Comparison of ENCODE assay signal across 13 cellular contexts in the genomic region with DNA sequence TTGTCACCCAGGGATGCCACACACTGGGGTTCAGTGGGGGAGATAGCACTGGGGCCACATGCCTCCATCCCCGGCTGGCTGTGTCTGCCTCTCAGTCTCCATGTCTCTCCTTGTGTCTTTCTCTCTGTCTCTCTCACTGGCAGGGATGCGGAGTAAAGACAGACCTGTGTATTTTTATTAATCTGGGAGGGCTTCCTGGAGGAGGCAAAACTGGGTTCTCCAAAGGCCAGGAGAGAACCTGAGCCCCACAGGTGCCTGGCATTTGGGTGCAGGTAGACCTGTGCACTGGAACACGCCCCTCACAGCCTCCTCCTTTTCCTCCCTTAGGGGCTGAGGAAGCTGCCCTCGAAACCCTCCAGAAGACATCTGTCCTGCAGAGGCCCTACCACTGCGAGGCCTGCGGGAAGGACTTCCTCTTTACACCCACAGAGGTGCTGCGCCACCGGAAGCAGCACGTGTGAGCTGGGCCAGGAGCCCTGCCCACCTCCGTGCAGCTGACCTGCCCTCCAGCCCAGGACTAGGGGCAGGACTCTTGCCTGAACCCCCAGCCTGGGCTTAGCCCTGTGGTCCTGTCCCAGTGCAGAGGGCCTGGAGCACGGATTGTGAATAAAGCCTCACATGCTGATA. TPM values are rescaled to one million over a fixed set of nuclear protein-coding genes. Genes with fewer than 3 reads are reported as not detected.
A peak's percentile ranks its signal among the peaks of the same experiment; 100 is the strongest.
DNase-seq lines count a peak whose midpoint lies in the region; ATAC-seq, FAIRE-seq and TF ChIP-seq lines count a peak whose summit lies in the region.
"Had no signal": no experiment of that assay in that cellular context is flagged by ENCODE, and none has a peak within 500 bp of the region (broad histone marks: within the 10 kb centered on the region; RNA-seq: fewer than 3 reads in every experiment).

No MANE protein-coding gene starts in this region.

- no peak for TF ChIP-seq CTCF in liver (IDR thresholded peaks at IDR 0.05; ENCODE audit: low read depth, low read length, missing input control)
- no peak for TF ChIP-seq CTCF in type B pancreatic cell (conservative IDR thresholded peaks at IDR 0.05)

- no peak overlapping the region for H3K9ac ChIP-seq in liver (ENCODE audit: low read depth in 1 of 2, low read length in 2 of 2)

- H3K9me3 Mint-ChIP-seq in T-helper 2 cell treated with Interferon-gamma antibody and Interleukin-4, amounts not matched to agents 5 μg/mL and 100 μg/mL, for 36 hours = no peaks in the 10 kb centered on the region
- H3K9me3 Mint-ChIP-seq in type B pancreatic cell = no peaks in the 10 kb centered on the region

- no peaks in the 10 kb centered on the region for H3K27me3 Mint-ChIP-seq in T-helper 2 cell treated with Interferon-gamma antibody and Interleukin-4, amounts not matched to agents 5 μg/mL and 100 μg/mL, for 36 hours (ENCODE audit: low read depth)
- H3K27me3 Mint-ChIP-seq in type B pancreatic cell = no peaks in the 10 kb centered on the region

- H3K4me3 Mint-ChIP-seq in T-helper 2 cell treated with Interferon-gamma antibody and Interleukin-4, amounts not matched to agents 5 μg/mL and 100 μg/mL, for 36 hours = no peak overlapping the region
- no peak overlapping the region for H3K4me3 Mint-ChIP-seq in type B pancreatic cell

- H3K36me3 Mint-ChIP-seq in T-helper 2 cell treated with Interferon-gamma antibody and Interleukin-4, amounts not matched to agents 5 μg/mL and 100 μg/mL, for 36 hours (ENCODE audit: low read depth) = peaks cover 14% of the 10 kb centered on the region
- peaks cover 8% of the 10 kb centered on the region for H3K36me3 Mint-ChIP-seq in type B pancreatic cell

- H3K9me3 ChIP-seq in right cardiac atrium (ENCODE audit: control insufficient read depth, low read length) (no peaks in the 10 kb centered on the region), liver (ENCODE audit: control insufficient read depth in 4 of 4, low read length in 3 of 4) (no peaks in the 10 kb centered on the region)
- H3K9me3 ChIP-seq: gastrocnemius medialis had no signal

- peaks cover 10 to 39% (median 14%) of the 10 kb centered on the region in 4 donors for H3K36me3 ChIP-seq in liver (ENCODE audit: control insufficient read depth in 4 of 4, insufficient read depth in 3 of 4, low read depth in 1 of 4, low read length in 3 of 4)

- no peak for TF ChIP-seq RAD21 in liver (IDR thresholded peaks at IDR 0.05)

- peaks cover 15% of the 10 kb centered on the region for H3K4me1 Mint-ChIP-seq in T-helper 2 cell treated with Interferon-gamma antibody and Interleukin-4, amounts not matched to agents 5 μg/mL and 100 μg/mL, for 36 hours (ENCODE audit: low read depth)
- H3K4me1 Mint-ChIP-seq in type B pancreatic cell (ENCODE audit: unreplicated experiment) = no peaks in the 10 kb centered on the region

- H3K27me3 ChIP-seq in right cardiac atrium (ENCODE audit: control insufficient read depth, insufficient read depth) = no peaks in the 10 kb centered on the region
- no peaks in the 10 kb centered on the region for H3K27me3 ChIP-seq in liver (ENCODE audit: control insufficient read depth in 4 of 4, insufficient read depth in 4 of 4, low read length in 3 of 4)

- WGBS in right cardiac atrium = 79% methylated on average over 11 of the region's 11 CpGs
- WGBS in liver = 78% methylated on average over 11 of the region's 11 CpGs

- H3K27ac Mint-ChIP-seq in T-helper 2 cell treated with Interferon-gamma antibody and Interleukin-4, amounts not matched to agents 5 μg/mL and 100 μg/mL, for 36 hours = peak overlapping the region; percentile 52
- no peak overlapping the region for H3K27ac Mint-ChIP-seq in type B pancreatic cell

- no peak for ATAC-seq in right cardiac atrium
- ATAC-seq: gastrocnemius medialis had no signal

- intact Hi-C loops in cardiac septum (cut with DNase I) (no loop called here), right cardiac atrium (cut with DNase I) (no loop called here)

- H3K4me1 ChIP-seq in right cardiac atrium (ENCODE audit: control insufficient read depth, insufficient read depth, low read length) = no peaks in the 10 kb centered on the region
- peaks cover under 1 to 8% (median 4%) of the 10 kb centered on the region in 4 donors for H3K4me1 ChIP-seq in liver (ENCODE audit: control insufficient read depth in 4 of 4, insufficient read depth in 4 of 4, low read length in 3 of 4)

- no peak overlapping the region for H3K4me3 ChIP-seq in right cardiac atrium (ENCODE audit: low read length)
- H3K4me3 ChIP-seq in liver (ENCODE audit: low read depth in 1 of 3, low read length in 3 of 3) = no peak overlapping the region
- H3K4me3 ChIP-seq: gastrocnemius medialis had no signal

- no peak overlapping the region for H3K27ac ChIP-seq in right cardiac atrium (ENCODE audit: low read length)
- H3K27ac ChIP-seq in liver (ENCODE audit: low read depth in 1 of 2, low read length in 2 of 2) = peak overlapping the region; percentile 7 to 12
- H3K27ac ChIP-seq: gastrocnemius medialis had no signal

- DNase-seq in cardiac septum (ENCODE audit: low spot score) (peak; percentile 90), right cardiac atrium (no peak), type B pancreatic cell (ENCODE audit: extremely low spot score, unreplicated experiment) (no peak), urothelium cell line (ENCODE audit: low spot score) (no peak), NCI-H2196 treated with DMSO at 0.1 percent for 48 hours (lab: John Stamatoyannopoulos, UW; ENCODE audit: unreplicated experiment) (no peak), COLO668 (lab: John Stamatoyannopoulos, UW; ENCODE audit: unreplicated experiment) (no peak)
- no peak for DNase-seq in T-helper 2 cell treated with Interferon-gamma antibody and Interleukin-4, amounts not matched to agents 5 μg/mL and 100 μg/mL, for 36 hours (ENCODE audit: low spot score)
- DNase-seq: cortex of kidney, gastrocnemius medialis, NCI-H82 had no signal

- no peak for FAIRE-seq in urothelium cell line (lab: Jason Lieb, UNC)

TF ChIP-seq in liver, 16 proteins besides CTCF, POLR2A, EP300 and RAD21:
- TF ChIP-seq, protein P1, sequence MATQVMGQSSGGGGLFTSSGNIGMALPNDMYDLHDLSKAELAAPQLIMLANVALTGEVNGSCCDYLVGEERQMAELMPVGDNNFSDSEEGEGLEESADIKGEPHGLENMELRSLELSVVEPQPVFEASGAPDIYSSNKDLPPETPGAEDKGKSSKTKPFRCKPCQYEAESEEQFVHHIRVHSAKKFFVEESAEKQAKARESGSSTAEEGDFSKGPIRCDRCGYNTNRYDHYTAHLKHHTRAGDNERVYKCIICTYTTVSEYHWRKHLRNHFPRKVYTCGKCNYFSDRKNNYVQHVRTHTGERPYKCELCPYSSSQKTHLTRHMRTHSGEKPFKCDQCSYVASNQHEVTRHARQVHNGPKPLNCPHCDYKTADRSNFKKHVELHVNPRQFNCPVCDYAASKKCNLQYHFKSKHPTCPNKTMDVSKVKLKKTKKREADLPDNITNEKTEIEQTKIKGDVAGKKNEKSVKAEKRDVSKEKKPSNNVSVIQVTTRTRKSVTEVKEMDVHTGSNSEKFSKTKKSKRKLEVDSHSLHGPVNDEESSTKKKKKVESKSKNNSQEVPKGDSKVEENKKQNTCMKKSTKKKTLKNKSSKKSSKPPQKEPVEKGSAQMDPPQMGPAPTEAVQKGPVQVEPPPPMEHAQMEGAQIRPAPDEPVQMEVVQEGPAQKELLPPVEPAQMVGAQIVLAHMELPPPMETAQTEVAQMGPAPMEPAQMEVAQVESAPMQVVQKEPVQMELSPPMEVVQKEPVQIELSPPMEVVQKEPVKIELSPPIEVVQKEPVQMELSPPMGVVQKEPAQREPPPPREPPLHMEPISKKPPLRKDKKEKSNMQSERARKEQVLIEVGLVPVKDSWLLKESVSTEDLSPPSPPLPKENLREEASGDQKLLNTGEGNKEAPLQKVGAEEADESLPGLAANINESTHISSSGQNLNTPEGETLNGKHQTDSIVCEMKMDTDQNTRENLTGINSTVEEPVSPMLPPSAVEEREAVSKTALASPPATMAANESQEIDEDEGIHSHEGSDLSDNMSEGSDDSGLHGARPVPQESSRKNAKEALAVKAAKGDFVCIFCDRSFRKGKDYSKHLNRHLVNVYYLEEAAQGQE (IDR thresholded peaks at IDR 0.05) = no peak
- TF ChIP-seq HNF4G (IDR thresholded peaks at IDR 0.05) (no peak), RXRA (IDR thresholded peaks at IDR 0.05) (no peak), NR2F2 (IDR thresholded peaks at IDR 0.05) (no peak), SP1 (IDR thresholded peaks at IDR 0.05) (no peak)
- TF ChIP-seq, protein P2, sequence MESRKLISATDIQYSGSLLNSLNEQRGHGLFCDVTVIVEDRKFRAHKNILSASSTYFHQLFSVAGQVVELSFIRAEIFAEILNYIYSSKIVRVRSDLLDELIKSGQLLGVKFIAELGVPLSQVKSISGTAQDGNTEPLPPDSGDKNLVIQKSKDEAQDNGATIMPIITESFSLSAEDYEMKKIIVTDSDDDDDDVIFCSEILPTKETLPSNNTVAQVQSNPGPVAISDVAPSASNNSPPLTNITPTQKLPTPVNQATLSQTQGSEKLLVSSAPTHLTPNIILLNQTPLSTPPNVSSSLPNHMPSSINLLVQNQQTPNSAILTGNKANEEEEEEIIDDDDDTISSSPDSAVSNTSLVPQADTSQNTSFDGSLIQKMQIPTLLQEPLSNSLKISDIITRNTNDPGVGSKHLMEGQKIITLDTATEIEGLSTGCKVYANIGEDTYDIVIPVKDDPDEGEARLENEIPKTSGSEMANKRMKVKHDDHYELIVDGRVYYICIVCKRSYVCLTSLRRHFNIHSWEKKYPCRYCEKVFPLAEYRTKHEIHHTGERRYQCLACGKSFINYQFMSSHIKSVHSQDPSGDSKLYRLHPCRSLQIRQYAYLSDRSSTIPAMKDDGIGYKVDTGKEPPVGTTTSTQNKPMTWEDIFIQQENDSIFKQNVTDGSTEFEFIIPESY (IDR thresholded peaks at IDR 0.05) = no peak
TF ChIP-seq in liver: peak in this region for 0.

RNA-seq across cellular contexts. Expression of a gene that starts 32.7 kb away (rescaled TPM):
- total RNA-seq in cardiac septum (8.5 TPM), right cardiac atrium (1 to 10 TPM; 5.5 to 8.1 (median 6.1) TPM), liver (10 to 100 TPM in 1 of 2 donors, 1 to 10 TPM in 1; 6.2 to 11.6 TPM), type B pancreatic cell (ENCODE audit: low replicate concordance) (24.5 and 32.9 TPM in 2 replicates)
- polyA plus RNA-seq in right cardiac atrium (5.5 TPM), liver (1 to 10 TPM; 3.1 to 6.1 TPM)

RNA-seq across cellular contexts. Expression of a gene that starts 37.6 kb away (rescaled TPM):
- 3.7 TPM for total RNA-seq in cardiac septum
- 1 to 10 TPM; 2.6 to 9.8 (median 6.1) TPM for total RNA-seq in right cardiac atrium
- polyA plus RNA-seq in right cardiac atrium = 4.1 TPM
- total RNA-seq in liver = 1 to 10 TPM in 1 of 2 donors, under 1 TPM in 1; 0.79 to 1.3 TPM
- under 1 TPM; 0.50 to 0.99 TPM for polyA plus RNA-seq in liver
- 29.2 and 43.2 TPM in 2 replicates for total RNA-seq in type B pancreatic cell (ENCODE audit: low replicate concordance)
- total RNA-seq: T-helper 1 cell treated with Interleukin-12 subunit alpha and Interleukin-12 subunit beta and Interleukin-4 antibody, amounts not matched to agents 30 ng/mL and 1 ng/mL, for 36 hours had no signal

RNA-seq across cellular contexts. Expression of a gene that starts 49.8 kb away (rescaled TPM):
- total RNA-seq in cardiac septum = 0.81 TPM
- 1 to 10 TPM in 3 of 4 donors, under 1 TPM in 1; 0.65 to 2.5 (median 1.4) TPM for total RNA-seq in right cardiac atrium
- polyA plus RNA-seq in right cardiac atrium = 0.79 TPM
- 1 to 10 TPM; 1.8 to 2.8 TPM for total RNA-seq in liver
- polyA plus RNA-seq in liver = 1 to 10 TPM in 1 of 2 donors, under 1 TPM in 1; 0.61 to 1.8 TPM
- total RNA-seq in type B pancreatic cell (ENCODE audit: low replicate concordance) = 0.07 TPM in 1 of 2 replicates, not detected in the other
- polyA plus RNA-seq: BJ had no signal
